In the genomic region with DNA sequence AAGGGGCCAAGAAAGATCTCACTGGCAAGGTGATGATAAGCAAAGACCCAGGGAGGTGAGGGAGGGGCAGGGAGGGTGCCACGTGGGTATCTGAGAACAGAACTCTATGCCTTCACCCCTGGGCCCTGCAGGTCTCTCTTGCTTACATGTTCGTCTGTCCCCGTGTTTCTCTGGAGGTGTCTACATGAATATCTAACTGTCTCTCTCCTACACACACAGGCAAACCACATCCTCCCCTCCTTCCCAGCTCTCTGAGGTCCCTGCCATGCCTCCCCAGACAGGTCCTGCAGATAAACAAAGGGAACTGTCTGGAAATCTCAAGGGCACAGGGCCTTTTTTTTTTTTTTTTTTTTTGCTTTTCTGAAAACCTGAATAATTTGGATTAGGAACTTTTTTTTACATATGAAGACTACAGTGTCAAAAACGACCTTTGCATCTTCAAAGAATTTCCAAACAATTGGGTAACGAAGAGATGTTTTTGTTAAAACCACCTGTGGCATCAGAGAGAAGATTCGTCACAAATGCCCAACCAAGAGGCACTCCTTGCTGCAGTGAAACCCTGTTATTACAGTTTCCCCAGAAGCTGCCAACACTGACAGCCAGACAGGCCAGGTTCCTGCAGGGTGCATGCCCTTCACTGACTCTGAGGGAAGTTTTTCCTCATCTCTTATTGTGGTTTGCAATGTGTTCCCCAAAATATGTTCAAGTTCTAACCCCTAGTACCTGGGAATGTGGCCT, we compare ENCODE assay signal across 9 cellular contexts. TPM values are rescaled to one million over a fixed set of nuclear protein-coding genes. Genes with fewer than 3 reads are reported as not detected.
DNase-seq lines count a peak whose midpoint lies in the region; ATAC-seq, FAIRE-seq and TF ChIP-seq lines count a peak whose summit lies in the region.
"Had no signal": no experiment of that assay in that cellular context is flagged by ENCODE, and none has a peak within 500 bp of the region (broad histone marks: within the 10 kb centered on the region; RNA-seq: fewer than 3 reads in every experiment).

No MANE protein-coding gene starts in this region.

- peak overlapping the region; percentile 56 for H3K27ac Mint-ChIP-seq in T-helper 1 cell treated with Interleukin-12 subunit alpha and Interleukin-12 subunit beta and Interleukin-4 antibody, amounts not matched to agents 30 μg/mL and 1 μg/mL, for 36 hours
- H3K27ac Mint-ChIP-seq in naive thymus-derived CD8-positive, alpha-beta T cell, result peak overlapping the region; percentile 90 to 99 (median 97)
- H3K27ac Mint-ChIP-seq in mesothelial cell of epicardium, result no peak overlapping the region

- TF ChIP-seq CTCF in mesothelial cell of epicardium (IDR thresholded peaks at IDR 0.05; ENCODE audit: unreplicated experiment), result no peak

- H3K27me3 Mint-ChIP-seq in T-helper 1 cell treated with Interleukin-12 subunit alpha and Interleukin-12 subunit beta and Interleukin-4 antibody, amounts not matched to agents 30 μg/mL and 1 μg/mL, for 36 hours (ENCODE audit: low read depth), result no peaks in the 10 kb centered on the region
- no peaks in the 10 kb centered on the region for H3K27me3 Mint-ChIP-seq in naive thymus-derived CD8-positive, alpha-beta T cell
- no peaks in the 10 kb centered on the region for H3K27me3 Mint-ChIP-seq in mesothelial cell of epicardium (ENCODE audit: low read depth)

- FAIRE-seq in GM12891 (lab: Jason Lieb, UNC), result no peak

- ATAC-seq in naive thymus-derived CD8-positive, alpha-beta T cell, result peak; percentile 86

- H3K27ac ChIP-seq in cingulate gyrus (ENCODE audit: low read depth, low read length), result peak overlapping the region; percentile 93
- H3K27ac ChIP-seq: SK-N-MC had no signal

- H3K9me3 Mint-ChIP-seq in T-helper 1 cell treated with Interleukin-12 subunit alpha and Interleukin-12 subunit beta and Interleukin-4 antibody, amounts not matched to agents 30 μg/mL and 1 μg/mL, for 36 hours, result no peaks in the 10 kb centered on the region
- no peaks in the 10 kb centered on the region for H3K9me3 Mint-ChIP-seq in naive thymus-derived CD8-positive, alpha-beta T cell
- H3K9me3 Mint-ChIP-seq in mesothelial cell of epicardium, result no peaks in the 10 kb centered on the region

- H3K4me1 Mint-ChIP-seq in T-helper 1 cell treated with Interleukin-12 subunit alpha and Interleukin-12 subunit beta and Interleukin-4 antibody, amounts not matched to agents 30 μg/mL and 1 μg/mL, for 36 hours (ENCODE audit: low read depth), result peaks cover 16% of the 10 kb centered on the region
- H3K4me1 Mint-ChIP-seq in naive thymus-derived CD8-positive, alpha-beta T cell, result peaks cover 27 to 56% (median 47%) of the 10 kb centered on the region in 4 donors
- peaks cover 17% of the 10 kb centered on the region for H3K4me1 Mint-ChIP-seq in mesothelial cell of epicardium

- TF ChIP-seq POLR2A in GM12891 (IDR thresholded peaks at IDR 0.05; ENCODE audit: low read depth, low read length), result no peak

- peak; percentile 9 for DNase-seq in GDM1 (lab: John Stamatoyannopoulos, UW)
- DNase-seq in naive thymus-derived CD8-positive, alpha-beta T cell, result peak; percentile 33 to 83 (median 66)
- no peak for DNase-seq in mesothelial cell of epicardium (ENCODE audit: low spot score in 2 of 2, unreplicated experiment in 2 of 2)
- no peak for DNase-seq in KG1 (lab: John Stamatoyannopoulos, UW)
- DNase-seq in activated CD8-positive, alpha-beta memory T cell treated with anti-CD3 and anti-CD28 coated beads for 24 hours, result no peak
- no peak for DNase-seq in GM12891 (ENCODE audit: insufficient read length, low spot score)

- no peaks in the 10 kb centered on the region for H3K36me3 Mint-ChIP-seq in T-helper 1 cell treated with Interleukin-12 subunit alpha and Interleukin-12 subunit beta and Interleukin-4 antibody, amounts not matched to agents 30 μg/mL and 1 μg/mL, for 36 hours (ENCODE audit: low read depth)
- H3K36me3 Mint-ChIP-seq in naive thymus-derived CD8-positive, alpha-beta T cell, result no peaks in the 10 kb centered on the region
- no peaks in the 10 kb centered on the region for H3K36me3 Mint-ChIP-seq in mesothelial cell of epicardium

- H3K4me3 Mint-ChIP-seq in T-helper 1 cell treated with Interleukin-12 subunit alpha and Interleukin-12 subunit beta and Interleukin-4 antibody, amounts not matched to agents 30 μg/mL and 1 μg/mL, for 36 hours, result peak overlapping the region; percentile 12
- peak overlapping the region; percentile 46 to 84 (median 69) for H3K4me3 Mint-ChIP-seq in naive thymus-derived CD8-positive, alpha-beta T cell
- H3K4me3 Mint-ChIP-seq in mesothelial cell of epicardium, result no peak overlapping the region

- POLR2A ChIA-PET in naive thymus-derived CD8-positive, alpha-beta T cell (lab: Charles Lee), result interaction anchor here (0.7 to 5.7 kb wide), 14 partner anchors 8 to 659 kb away, joined by 4 to 55 read pairs (median 6); partner anchors contain the start of gene ARL2BP

TF ChIP-seq in GM12891, 5 proteins besides CTCF, POLR2A, EP300 and RAD21:
- TF ChIP-seq SPI1 (IDR thresholded peaks at IDR 0.05; ENCODE audit: low read depth, low read length) (no peak), TAF1 (IDR thresholded peaks at IDR 0.05; ENCODE audit: low read depth, low read length) (no peak), PAX5 (IDR thresholded peaks at IDR 0.05; ENCODE audit: insufficient read depth, low read length, severe bottlenecking) (no peak), POU2F2 (IDR thresholded peaks at IDR 0.05; ENCODE audit: low read depth, low read length) (no peak), POLR2AphosphoS5 (IDR thresholded peaks at IDR 0.05; ENCODE audit: low read depth, low read length) (no peak)

RNA-seq across cellular contexts. Expression of gene PLLP, which starts 17.8 kb away (rescaled TPM):
- total RNA-seq in naive thymus-derived CD8-positive, alpha-beta T cell, result 1 to 10 TPM; 3.5 to 4.2 TPM
- 1 to 10 TPM; 4.9 to 8.8 (median 6.3) TPM for polyA plus RNA-seq in naive thymus-derived CD8-positive, alpha-beta T cell
- 1.1 to 1.8 TPM (median 1.2 TPM) in 3 replicates for total RNA-seq in mesothelial cell of epicardium
- polyA plus RNA-seq in GM12891 (2012; ENCODE audit: low read depth, missing spikeins), result 0.89 TPM

RNA-seq across cellular contexts. Expression of gene ARL2BP, which starts 21.6 kb away (rescaled TPM):
- total RNA-seq in naive thymus-derived CD8-positive, alpha-beta T cell, result 10 to 100 TPM; 58.0 to 61.3 TPM
- polyA plus RNA-seq in naive thymus-derived CD8-positive, alpha-beta T cell, result 100 to 1,000 TPM; 148 to 154 (median 153) TPM
- 34.4 to 38.2 TPM (median 35.9 TPM) in 3 replicates for total RNA-seq in mesothelial cell of epicardium
- 19.1 TPM for polyA plus RNA-seq in GM12891 (2012; ENCODE audit: low read depth, missing spikeins)

Comparison
In these comparisons a context has a peak if more than half of its experiments do, and no peak if none do; other contexts are left out.
1. DNase-seq: peak in GDM1 (single experiment) and naive thymus-derived CD8-positive, alpha-beta T cell (10 of 10); none in mesothelial cell of epicardium (0 of 2), KG1 (single experiment), activated CD8-positive, alpha-beta memory T cell treated with anti-CD3 and anti-CD28 coated beads for 24 hours (single experiment) and GM12891 (single experiment).